8 cellular contexts compared by ENCODE assay signal in the genomic region with DNA sequence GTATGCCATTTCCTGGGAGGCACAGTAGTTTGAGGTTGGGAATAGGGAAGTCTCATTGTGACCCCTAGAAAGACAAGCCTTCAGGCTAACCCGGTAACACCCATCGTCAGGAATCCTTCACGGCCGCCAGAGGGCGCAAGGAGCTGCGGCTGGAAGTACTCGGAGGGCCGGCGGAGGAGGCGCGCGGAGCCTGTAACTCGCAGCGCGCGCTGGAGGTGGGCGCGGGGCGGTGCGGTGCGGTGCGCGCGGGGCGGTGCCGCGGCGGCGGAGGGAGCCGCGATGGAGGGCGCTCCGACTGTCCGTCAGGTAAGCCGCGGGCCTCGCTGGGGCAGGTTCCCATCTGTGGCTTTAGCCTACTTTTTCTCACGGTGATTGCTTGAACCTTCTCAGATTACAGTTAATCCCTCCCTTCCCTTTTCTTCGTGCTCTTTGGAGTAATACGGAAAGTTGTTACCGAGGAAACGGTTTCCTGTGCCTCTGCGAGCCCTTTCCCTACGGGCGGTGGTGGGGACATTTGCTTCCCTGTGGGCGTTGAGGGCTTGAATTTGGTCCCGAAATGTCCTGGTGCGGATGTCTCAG. TPM values are rescaled to one million over a fixed set of nuclear protein-coding genes. Genes with fewer than 3 reads are reported as not detected.
A peak's percentile ranks its signal among the peaks of the same experiment; 100 is the strongest.
DNase-seq lines count a peak whose midpoint lies in the region; ATAC-seq and TF ChIP-seq lines count a peak whose summit lies in the region.

A gene (plus strand): TSS at position 158 of the 579 bp plus-strand sequence. CDS start 122 bp downstream, at position 280.

- in situ Hi-C loops in GM13976 (cut with MboI; ENCODE audit: low sequenced_read_pairs, unreplicated experiment): no loop called here

- H3K4me1 ChIP-seq in prostate gland (replicated peaks) (no peaks in the 10 kb centered on the region), urinary bladder (ENCODE audit: insufficient read depth) (no peaks in the 10 kb centered on the region)

- DNase-seq in GM13976 (ENCODE audit: low spot score) (peak; percentile 89), NCI-H1436 treated with DMSO at 0.1 percent for 48 hours (lab: John Stamatoyannopoulos, UW) (peak; percentile 71), T follicular helper cell (ENCODE audit: low read depth) (peak; percentile 76), amniotic epithelial cell (ENCODE audit: low read depth) (peak; percentile 80), left ventricle myocardium superior (peak; percentile 91), prostate gland (ENCODE audit: low spot score) (peak; percentile 84)

- ATAC-seq in HG02884 (IDR thresholded peaks at IDR 0.05; ENCODE audit: unreplicated experiment) (peak; percentile 94), left ventricle myocardium superior (peak; percentile 100)

- TF ChIP-seq CTCF in GM13976 (IDR thresholded peaks at IDR 0.05; ENCODE audit: borderline replicate concordance, control extremely low read depth, extremely low read depth, insufficient read depth, missing control alignments) (peak; percentile 81), prostate gland (IDR thresholded peaks at IDR 0.05) (peak; percentile 73 to 95 (median 83))

- 1% methylated on average over 47 of the region's 48 CpGs for WGBS in prostate gland
- under 1% methylated on average over 48 of the region's 48 CpGs for WGBS in urinary bladder

- H3K4me3 ChIP-seq in prostate gland: peak within 1 kb of the TSS; percentile 31 to 40
- peak within 1 kb of the TSS; percentile 59 for H3K4me3 ChIP-seq in urinary bladder (ENCODE audit: low read depth, low read length)

- intact Hi-C loops in left ventricle myocardium superior (cut with micrococcal nuclease): no loop called here
- intact Hi-C loops in prostate gland (cut with DNase I): loop anchor here (5.0 to 10.0 kb wide), 2 partner anchors 74 to 104 kb away; no protein-coding TSS in a partner anchor

- H3K36me3 ChIP-seq in prostate gland: no peaks in the 10 kb centered on the region
- no peaks in the 10 kb centered on the region for H3K36me3 ChIP-seq in urinary bladder (ENCODE audit: insufficient read depth)

- no peaks in the 10 kb centered on the region for H3K9me3 ChIP-seq in prostate gland

- H3K27me3 ChIP-seq in prostate gland (replicated peaks; ENCODE audit: insufficient read depth): no peaks in the 10 kb centered on the region

- H3K27ac ChIP-seq in prostate gland (peak within 1 kb of the TSS; percentile 5 to 51), urinary bladder (ENCODE audit: low read depth) (no peak within 1 kb of the TSS)

- TF ChIP-seq POLR2A in prostate gland (IDR thresholded peaks at IDR 0.05): peak; percentile 14

RNA-seq across cellular contexts. Expression of the gene that starts here (rescaled TPM):
- total RNA-seq in left ventricle myocardium superior: 3.4 TPM
- total RNA-seq in prostate gland: 10 to 100 TPM in 1 of 2 donors, 1 to 10 TPM in 1; 7.4 to 21.4 TPM
- total RNA-seq in urinary bladder: 14.3 TPM
- 2.3 TPM for polyA plus RNA-seq in urinary bladder
